16 cellular contexts compared by ENCODE assay signal in the genomic region with DNA sequence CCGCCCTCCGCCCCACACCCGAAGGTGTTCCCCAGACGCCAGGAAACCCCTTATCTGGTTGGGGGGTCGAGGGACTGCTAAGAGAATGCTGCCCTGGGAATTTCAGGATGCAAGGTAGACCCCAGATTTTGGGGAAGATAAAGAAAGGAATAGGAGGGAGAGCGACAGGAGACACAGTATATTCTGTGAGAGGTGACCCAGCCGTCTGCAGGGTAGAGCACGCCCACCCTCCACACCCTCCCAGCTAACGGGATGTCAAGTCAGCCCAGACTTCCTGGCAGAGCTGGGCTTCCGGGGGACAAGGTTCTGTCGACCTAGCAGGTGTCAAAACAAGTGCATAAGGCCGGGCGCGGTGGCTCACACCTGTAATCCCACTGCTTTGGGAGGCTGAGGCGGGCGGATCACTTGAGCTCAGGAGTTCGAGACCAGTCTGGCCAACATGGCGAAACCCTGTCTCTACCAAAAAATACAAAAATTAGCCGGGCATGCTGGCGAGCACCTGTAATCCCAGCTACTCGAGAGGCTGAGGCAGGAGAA. TPM values are rescaled to one million over a fixed set of nuclear protein-coding genes. Genes with fewer than 3 reads are reported as not detected.
DNase-seq lines count a peak whose midpoint lies in the region; ATAC-seq and TF ChIP-seq lines count a peak whose summit lies in the region.
"Had no signal": no experiment of that assay in that cellular context is flagged by ENCODE, and none has a peak within 500 bp of the region (broad histone marks: within the 10 kb centered on the region; RNA-seq: fewer than 3 reads in every experiment).

No MANE protein-coding gene starts in this region.

- ATAC-seq in HG02642 (IDR thresholded peaks at IDR 0.05; ENCODE audit: poor library complexity, unreplicated experiment) (no peak), HG03457 (IDR thresholded peaks at IDR 0.05; ENCODE audit: unreplicated experiment) (no peak), GM21717 (IDR thresholded peaks at IDR 0.05; ENCODE audit: unreplicated experiment) (no peak)

- H3K4me1 Mint-ChIP-seq in brain: peaks cover 33% of the 10 kb centered on the region

- peaks cover 11% of the 10 kb centered on the region for H3K36me3 Mint-ChIP-seq in brain

- H3K4me2 ChIP-seq in BLaER1 treated with 17β-estradiol and CSF1 and Interleukin-3, amounts not matched to agents 10 nM and 100 nM: peak overlapping the region; percentile 85 to 99 (median 98)
- no peak overlapping the region for H3K4me2 ChIP-seq in Karpas-422 (ENCODE audit: low read depth, low read length, poor library complexity, severe bottlenecking)

- TF ChIP-seq CTCF in brain (conservative IDR thresholded peaks at IDR 0.05): peak in 1 of 2 experiments; percentile 28

- DNase-seq in H7: no peak
- DNase-seq in Karpas-422: no peak
- DNase-seq: activated B cell treated with CpG ODN at 0.5 μM for 24 hours; esophagus squamous epithelium; GM23248; stimulated activated CD4-positive, alpha-beta T cell treated with anti-CD3 and anti-CD28 coated beads, Interleukin-12 subunit alpha, Interleukin-12 subunit beta, amount 100 ng/mL, for 4 hours had no signal

- H3K79me2 ChIP-seq in Karpas-422 (ENCODE audit: low read length): no peaks in the 10 kb centered on the region

- peak overlapping the region; percentile 60 to 77 (median 68); a peak in 19 of 20 replicates for H3K4me3 ChIP-seq in BLaER1 treated with 17β-estradiol and CSF1 and Interleukin-3, amounts not matched to agents 10 nM and 100 nM
- H3K4me3 ChIP-seq in H7 (ENCODE audit: insufficient read depth, low read depth, low read length) (peak overlapping the region; percentile 65), mucosa of stomach (ENCODE audit: low read length) (no peak overlapping the region), Karpas-422 (ENCODE audit: low read length) (no peak overlapping the region)
- H3K4me3 ChIP-seq: GM23248 had no signal

- H3K9me3 ChIP-seq in BLaER1 treated with 17β-estradiol and CSF1 and Interleukin-3, amounts not matched to agents 10 nM and 100 nM (replicated peaks in 1 of 11): no peaks in the 10 kb centered on the region
- H3K9me3 ChIP-seq in mucosa of stomach (ENCODE audit: control insufficient read depth, low read length) (no peaks in the 10 kb centered on the region), Karpas-422 (ENCODE audit: low read length) (no peaks in the 10 kb centered on the region)
- H3K9me3 ChIP-seq: adrenal gland, esophagus squamous epithelium, Peyer's patch had no signal

- H3K27me3 ChIP-seq in BLaER1 treated with 17β-estradiol and CSF1 and Interleukin-3, amounts not matched to agents 10 nM and 100 nM: peaks cover 0 to 21% (median 0%) of the 10 kb centered on the region in 11 experiments; a peak in 10 of 22 replicates
- H3K27me3 ChIP-seq in H7 (ENCODE audit: control insufficient read depth, insufficient read depth, low read length) (peaks cover 27% of the 10 kb centered on the region), mucosa of stomach (ENCODE audit: control insufficient read depth, insufficient read depth, low read length) (peaks cover 31% of the 10 kb centered on the region), Karpas-422 (ENCODE audit: low read length) (no peaks in the 10 kb centered on the region)

- peaks cover 6% of the 10 kb centered on the region for H3K27me3 Mint-ChIP-seq in brain

- peak overlapping the region; percentile 83 to 86 (median 85) for H3K4me3 Mint-ChIP-seq in brain
- H3K4me3 Mint-ChIP-seq: activated B cell treated with CpG ODN at 0.5 μM for 24 hours; stimulated activated naive CD8-positive, alpha-beta T cell treated with anti-CD3 and anti-CD28 coated beads, Interleukin-15, Interleukin-2, amounts not matched to agents 100 ng/mL and 50 ng/mL, for 24 hours had no signal

- H3K27ac Mint-ChIP-seq in brain: peak overlapping the region; percentile 69 to 98 (median 94)
- H3K27ac Mint-ChIP-seq: activated B cell treated with CpG ODN at 0.5 μM for 24 hours; stimulated activated naive CD8-positive, alpha-beta T cell treated with anti-CD3 and anti-CD28 coated beads, Interleukin-15, Interleukin-2, amounts not matched to agents 100 ng/mL and 50 ng/mL, for 24 hours had no signal

- no peaks in the 10 kb centered on the region for H3K9me2 ChIP-seq in Karpas-422 (replicated peaks; ENCODE audit: insufficient read depth, low read length)

- peaks cover 31 to 60% (median 55%) of the 10 kb centered on the region in 10 experiments for H3K4me1 ChIP-seq in BLaER1 treated with 17β-estradiol and CSF1 and Interleukin-3, amounts not matched to agents 10 nM and 100 nM
- H3K4me1 ChIP-seq in mucosa of stomach (ENCODE audit: control insufficient read depth, insufficient read depth, low read length): peaks cover 29% of the 10 kb centered on the region
- H3K4me1 ChIP-seq in Karpas-422 (ENCODE audit: low read length): no peaks in the 10 kb centered on the region

- H4K20me1 ChIP-seq in BLaER1 treated with 17β-estradiol and CSF1 and Interleukin-3, amounts not matched to agents 10 nM and 100 nM: peaks cover 0 to 23% (median 9%) of the 10 kb centered on the region in 11 experiments; a peak in 12 of 22 replicates
- no peaks in the 10 kb centered on the region for H4K20me1 ChIP-seq in Karpas-422 (ENCODE audit: insufficient read depth, low read depth, low read length)

- peak overlapping the region in 3 of 11 experiments; percentile 8 to 63 (median 54); a peak in 4 of 22 replicates for H3K27ac ChIP-seq in BLaER1 treated with 17β-estradiol and CSF1 and Interleukin-3, amounts not matched to agents 10 nM and 100 nM
- H3K27ac ChIP-seq in Karpas-422 (ENCODE audit: low read length): no peak overlapping the region
- H3K27ac ChIP-seq: adrenal gland, esophagus squamous epithelium, GM23248, Peyer's patch had no signal

- peak overlapping the region in 9 of 11 experiments; percentile 46 to 85 (median 71); a peak in 16 of 22 replicates for H3K9ac ChIP-seq in BLaER1 treated with 17β-estradiol and CSF1 and Interleukin-3, amounts not matched to agents 10 nM and 100 nM
- H3K9ac ChIP-seq in mucosa of stomach (ENCODE audit: low read length) (peak overlapping the region; percentile 48), Karpas-422 (ENCODE audit: low read length) (no peak overlapping the region)
- H3K9ac ChIP-seq: GM23248 had no signal

- no peaks in the 10 kb centered on the region for H3K36me3 ChIP-seq in BLaER1 treated with 17β-estradiol and CSF1 and Interleukin-3, amounts not matched to agents 10 nM and 100 nM
- no peaks in the 10 kb centered on the region for H3K36me3 ChIP-seq in H7 (replicated peaks; ENCODE audit: control insufficient read depth, insufficient read depth, low read length)
- no peaks in the 10 kb centered on the region for H3K36me3 ChIP-seq in mucosa of stomach (ENCODE audit: control insufficient read depth, insufficient read depth, low read length)
- H3K36me3 ChIP-seq in Karpas-422 (ENCODE audit: insufficient read depth, low read length): no peaks in the 10 kb centered on the region
- H3K36me3 ChIP-seq: adrenal gland, esophagus squamous epithelium, Peyer's patch had no signal

- H3K9me3 Mint-ChIP-seq in brain: no peaks in the 10 kb centered on the region
- H3K9me3 Mint-ChIP-seq: stimulated activated naive CD8-positive, alpha-beta T cell treated with anti-CD3 and anti-CD28 coated beads, Interleukin-15, Interleukin-2, amounts not matched to agents 100 ng/mL and 50 ng/mL, for 24 hours had no signal

- H2AFZ ChIP-seq in Karpas-422 (ENCODE audit: low read length): no peak overlapping the region
- H2AFZ ChIP-seq: GM23248 had no signal

RNA-seq across cellular contexts. Expression of a gene that starts 0.7 kb away (rescaled TPM):
- 0.14 and 0.22 TPM in 2 replicates for total RNA-seq in H7 (2014; rRNA removed; shearing (Covaris generic))
- polyA plus RNA-seq in brain (ENCODE audit: insufficient read depth, low read depth, low replicate concordance): 142 TPM
- total RNA-seq in Karpas-422 (2014; rRNA removed; shearing (Covaris generic); ENCODE audit: low replicate concordance): not detected in 2 replicates
- total RNA-seq: activated B cell treated with CpG ODN at 0.5 μM for 24 hours, GM23248, liver, Peyer's patch had no signal
- polyA plus RNA-seq: GM23248 had no signal

RNA-seq across cellular contexts. Expression of a gene that starts 13.4 kb away (rescaled TPM):
- total RNA-seq in H7 (2014; rRNA removed; shearing (Covaris generic)): 1.6 and 4.0 TPM in 2 replicates
- 1.3 TPM for polyA plus RNA-seq in brain (ENCODE audit: insufficient read depth, low read depth, low replicate concordance)
- total RNA-seq in Karpas-422 (2014; rRNA removed; shearing (Covaris generic); ENCODE audit: low replicate concordance): not detected in 2 replicates
- total RNA-seq: activated B cell treated with CpG ODN at 0.5 μM for 24 hours had no signal

RNA-seq across cellular contexts. Expression of a gene that starts 28.8 kb away (rescaled TPM):
- 21.1 and 24.3 TPM in 2 replicates for total RNA-seq in H7 (2014; rRNA removed; shearing (Covaris generic))
- polyA plus RNA-seq in brain (ENCODE audit: insufficient read depth, low read depth, low replicate concordance): 76.0 TPM
- 10.4 and 14.4 TPM in 2 replicates for total RNA-seq in Karpas-422 (2014; rRNA removed; shearing (Covaris generic); ENCODE audit: low replicate concordance)

RNA-seq across cellular contexts. Expression of a gene that starts 39.7 kb away (rescaled TPM):
- total RNA-seq in H7 (2014; rRNA removed; shearing (Covaris generic)): 1.7 TPM in 1 of 2 replicates, not detected in the other
- 13.6 TPM for polyA plus RNA-seq in brain (ENCODE audit: insufficient read depth, low read depth, low replicate concordance)
- not detected in 2 replicates for total RNA-seq in Karpas-422 (2014; rRNA removed; shearing (Covaris generic); ENCODE audit: low replicate concordance)
- total RNA-seq: activated B cell treated with CpG ODN at 0.5 μM for 24 hours, esophagus squamous epithelium, Peyer's patch had no signal

RNA-seq across cellular contexts. Expression of a gene that starts 44.9 kb away (rescaled TPM):
- 3.5 and 5.0 TPM in 2 replicates for total RNA-seq in H7 (2014; rRNA removed; shearing (Covaris generic))
- polyA plus RNA-seq in brain (ENCODE audit: insufficient read depth, low read depth, low replicate concordance): 45.3 TPM
- 6.0 and 8.9 TPM in 2 replicates for total RNA-seq in Karpas-422 (2014; rRNA removed; shearing (Covaris generic); ENCODE audit: low replicate concordance)

Comparison
In these comparisons a context has a peak if more than half of its experiments do, and no peak if none do; other contexts are left out.
1. H3K4me3 ChIP-seq: peak in BLaER1 treated with 17β-estradiol and CSF1 and Interleukin-3, amounts not matched to agents 10 nM and 100 nM (10 of 10) and H7 (single experiment); none in mucosa of stomach (single experiment) and Karpas-422 (single experiment).